In genomic region chr2:176175729-176176074, GRCh38 we compare ENCODE assay signal across 12 cellular contexts. TPM values are rescaled to one million over a fixed set of nuclear protein-coding genes. Genes with fewer than 3 reads are reported as not detected.
DNase-seq lines count a peak whose midpoint lies in the region; ATAC-seq lines count a peak whose summit lies in the region.
"Had no signal": no experiment of that assay in that cellular context is flagged by ENCODE, and none has a peak within 500 bp of the region (broad histone marks: within the 10 kb centered on the region; RNA-seq: fewer than 3 reads in every experiment).

No MANE protein-coding gene starts in this region.

- no peak overlapping the region for H3K9ac ChIP-seq in SK-N-MC (ENCODE audit: insufficient read length)
- no peak overlapping the region for H3K9ac ChIP-seq in mesenchymal stem cell (ENCODE audit: low read length)

- H3K18ac ChIP-seq in mesenchymal stem cell (ENCODE audit: low read depth in 1 of 2, low read length in 2 of 2) = no peak overlapping the region

- no peak overlapping the region for H4K91ac ChIP-seq in mesenchymal stem cell (ENCODE audit: low read length)

- peak; percentile 24 for DNase-seq in COLO668 (lab: John Stamatoyannopoulos, UW; ENCODE audit: unreplicated experiment)
- no peak for DNase-seq in SK-N-MC (ENCODE audit: low read depth, low spot score)
- DNase-seq in COR-L47 (lab: John Stamatoyannopoulos, UW) = no peak
- no peak for DNase-seq in mesenchymal stem cell
- DNase-seq: effector CD8-positive, alpha-beta T cell; heart left ventricle; IMR-90; stomach had no signal

- WGBS in mesenchymal stem cell = 48% methylated on average over 1 of the region's 2 CpGs

- H2AK5ac ChIP-seq in mesenchymal stem cell (ENCODE audit: low read length, severe bottlenecking) = no peak overlapping the region

- no peak overlapping the region for H3K4me2 ChIP-seq in mesenchymal stem cell (ENCODE audit: low read length, poor library complexity, severe bottlenecking)

- H3K36me3 ChIP-seq in SK-N-MC (ENCODE audit: insufficient read depth, low read length) (no peaks in the 10 kb centered on the region; the same call in 1 of the 2 replicates), mesenchymal stem cell (ENCODE audit: control insufficient read depth in 1 of 2, insufficient read depth in 2 of 2, low read depth in 1 of 2, low read length in 2 of 2) (peaks cover 0 to 2% of the 10 kb centered on the region in 2 experiments)
- H3K36me3 ChIP-seq: cardiac muscle cell, heart left ventricle, stomach had no signal

- no peak overlapping the region for H3K4ac ChIP-seq in mesenchymal stem cell (ENCODE audit: low read depth in 1 of 2, low read length in 2 of 2)

- ATAC-seq in HG03196 (IDR thresholded peaks at IDR 0.05; ENCODE audit: unreplicated experiment) = no peak
- ATAC-seq: activated T-helper 17 cell treated with anti-CD3 and anti-CD28 coated beads, Interleukin-2, amount 50 U/mL, for 72 hours had no signal

- H4K8ac ChIP-seq in mesenchymal stem cell (ENCODE audit: low read length) = no peak overlapping the region

- H3K4me3 ChIP-seq in SK-N-MC = peak overlapping the region; percentile 79
- H3K4me3 ChIP-seq in mesenchymal stem cell (ENCODE audit: insufficient read depth in 1 of 2, low read depth in 1 of 2, low read length in 2 of 2) = no peak overlapping the region
- H3K4me3 ChIP-seq: stomach had no signal

- H2BK15ac ChIP-seq in mesenchymal stem cell (ENCODE audit: low read depth, poor library complexity, severe bottlenecking) = no peak overlapping the region

- no peak overlapping the region for H2BK12ac ChIP-seq in mesenchymal stem cell (ENCODE audit: low read length in 2 of 2)

- H3K27ac ChIP-seq in SK-N-MC = no peak overlapping the region
- peak overlapping the region; percentile 83 for H3K27ac ChIP-seq in layer of hippocampus (ENCODE audit: low read depth, low read length)
- no peak overlapping the region for H3K27ac ChIP-seq in mesenchymal stem cell (ENCODE audit: low read length, poor library complexity, severe bottlenecking)
- H3K27ac ChIP-seq: cardiac muscle cell, stomach had no signal

- H3K9me3 ChIP-seq in SK-N-MC (ENCODE audit: low read depth, low read length) (no peaks in the 10 kb centered on the region), mesenchymal stem cell (ENCODE audit: control insufficient read depth, low read length) (no peaks in the 10 kb centered on the region)
- H3K9me3 ChIP-seq: heart left ventricle had no signal

- H3K14ac ChIP-seq in mesenchymal stem cell (ENCODE audit: low read length in 2 of 2) = no peak overlapping the region

- no peak overlapping the region for H2BK5ac ChIP-seq in mesenchymal stem cell (ENCODE audit: low read depth, low read length, poor library complexity, severe bottlenecking)

- no peak overlapping the region for H2BK120ac ChIP-seq in mesenchymal stem cell (ENCODE audit: low read depth, low read length)

- no peak overlapping the region for H2AFZ ChIP-seq in mesenchymal stem cell (ENCODE audit: low read depth, low read length)

- no peaks in the 10 kb centered on the region for H3K79me1 ChIP-seq in mesenchymal stem cell (replicated peaks; ENCODE audit: low read length, poor library complexity, severe bottlenecking)

- H3K27me3 ChIP-seq in layer of hippocampus (ENCODE audit: control insufficient read depth, insufficient read depth, low read length) (peaks cover 21% of the 10 kb centered on the region), mesenchymal stem cell (ENCODE audit: control insufficient read depth in 1 of 2, insufficient read depth in 1 of 2, low read length in 2 of 2) (peaks cover 25 to 95% of the 10 kb centered on the region in 2 experiments)

- no peak overlapping the region for H3K23ac ChIP-seq in mesenchymal stem cell (ENCODE audit: low read length in 2 of 2)

- H3K4me1 ChIP-seq in mesenchymal stem cell (ENCODE audit: control insufficient read depth, insufficient read depth, low read depth, low read length) = peaks cover 29% of the 10 kb centered on the region

RNA-seq across cellular contexts. Expression of gene HOXD1, which starts 12.8 kb away (rescaled TPM):
- not detected for polyA plus RNA-seq in mesenchymal stem cell (2013, experiment 1 of 2)
- not detected for polyA plus RNA-seq in mesenchymal stem cell (2013, experiment 2 of 2)
- polyA plus RNA-seq: cardiac muscle cell, IMR-90 had no signal

RNA-seq across cellular contexts. Expression of gene HOXD3, which starts 18.6 kb away (rescaled TPM):
- polyA plus RNA-seq in mesenchymal stem cell (2013, experiment 1 of 2) = not detected
- not detected for polyA plus RNA-seq in mesenchymal stem cell (2013, experiment 2 of 2)
- polyA plus RNA-seq: cardiac muscle cell, IMR-90 had no signal

RNA-seq across cellular contexts. Expression of gene HOXD4, which starts 24.4 kb away (rescaled TPM):
- polyA plus RNA-seq in mesenchymal stem cell (2013, experiment 1 of 2) = 0.07 TPM
- polyA plus RNA-seq in mesenchymal stem cell (2013, experiment 2 of 2) = not detected
- polyA plus RNA-seq: cardiac muscle cell, IMR-90 had no signal

RNA-seq across cellular contexts. Expression of gene HOXD8, which starts 46.2 kb away (rescaled TPM):
- polyA plus RNA-seq in mesenchymal stem cell (2013, experiment 1 of 2) = 0.11 TPM
- polyA plus RNA-seq in mesenchymal stem cell (2013, experiment 2 of 2) = 0.19 TPM
- polyA plus RNA-seq: cardiac muscle cell, IMR-90 had no signal

RNA-seq across cellular contexts. Expression of gene HOXD9, which starts 53.2 kb away (rescaled TPM):
- not detected for polyA plus RNA-seq in mesenchymal stem cell (2013, experiment 1 of 2)
- polyA plus RNA-seq in mesenchymal stem cell (2013, experiment 2 of 2) = not detected
- polyA plus RNA-seq: cardiac muscle cell, IMR-90 had no signal
